8 cellular contexts compared by ENCODE assay signal in genomic region chr16:85028638-85029412, GRCh38. TPM values are rescaled to one million over a fixed set of nuclear protein-coding genes. Genes with fewer than 3 reads are reported as not detected.
DNase-seq lines count a peak whose midpoint lies in the region; ATAC-seq and TF ChIP-seq lines count a peak whose summit lies in the region.

No MANE protein-coding gene starts in this region.

- H2BK15ac ChIP-seq in mesendoderm (replicated peaks; ENCODE audit: low read depth) = no peak overlapping the region

- H3K79me1 ChIP-seq in mesendoderm (ENCODE audit: low read length) = no peaks in the 10 kb centered on the region

- H3K4ac ChIP-seq in mesendoderm (ENCODE audit: low read depth, low read length) = no peak overlapping the region

- H3K23ac ChIP-seq in mesendoderm (ENCODE audit: low read length) = no peak overlapping the region

- DNase-seq in heart left ventricle (peak in 3 of 5 donors; percentile 30 to 55 (median 54)), Right ventricle myocardium inferior (ENCODE audit: missing footprints) (no peak), adipocyte (ENCODE audit: low read depth) (peak; percentile 74), NCI-H524 treated with DMSO at 0.1 percent for 48 hours (lab: John Stamatoyannopoulos, UW) (no peak), mesendoderm (no peak)
- DNase-seq in stimulated activated CD4-positive, alpha-beta T cell treated with anti-CD3 and anti-CD28 coated beads, Interleukin-1b, Interleukin-23, amount 100 ng/mL, for 24 hours (ENCODE audit: low read depth in 4 of 4, low spot score in 1 of 4) = peak in 3 of 4 experiments; percentile 41 to 73 (median 64)

- H3K4me1 ChIP-seq in heart left ventricle (peaks cover 3 to 49% (median 15%) of the 10 kb centered on the region in 12 donors), adipocyte (ENCODE audit: control insufficient read depth, insufficient read depth, low read length) (peaks cover 34% of the 10 kb centered on the region), iPS-20b (ENCODE audit: insufficient read depth, low read length) (peaks cover 9% of the 10 kb centered on the region; the same call in 1 of the 2 replicates), mesendoderm (ENCODE audit: control insufficient read depth, low read depth, low read length) (no peaks in the 10 kb centered on the region)

- TF ChIP-seq CTCF in heart left ventricle (IDR thresholded peaks at IDR 0.05) = no peak

- no peak overlapping the region for H2BK5ac ChIP-seq in mesendoderm (ENCODE audit: low read length)

- H2BK120ac ChIP-seq in mesendoderm (ENCODE audit: low read depth, low read length) = no peak overlapping the region

- H3K18ac ChIP-seq in mesendoderm (ENCODE audit: low read length) = no peak overlapping the region

- no peak overlapping the region for H4K5ac ChIP-seq in mesendoderm (ENCODE audit: low read length)

- no peak overlapping the region for H3K56ac ChIP-seq in mesendoderm (ENCODE audit: low read length)

- 34 to 40% (median 37%) methylated on average over 17 of the region's 17 CpGs for WGBS in heart left ventricle, 4 donors
- no CpG with 5 or more reads among the region's 17 CpGs for WGBS in mesendoderm (ENCODE audit: extremely low coverage, insufficient coverage, low lambda C conversion rate)

- no peaks in the 10 kb centered on the region for H3K79me2 ChIP-seq in mesendoderm (ENCODE audit: control insufficient read depth, insufficient read depth, low read length)

- H3K9me3 ChIP-seq in heart left ventricle (no peaks in the 10 kb centered on the region), adipocyte (ENCODE audit: control insufficient read depth, low read length) (no peaks in the 10 kb centered on the region), iPS-20b (ENCODE audit: insufficient read depth, low read depth, low read length) (no peaks in the 10 kb centered on the region)

- H3K9ac ChIP-seq in adipocyte (ENCODE audit: low read length) = peak overlapping the region; percentile 95
- no peak overlapping the region for H3K9ac ChIP-seq in iPS-20b (ENCODE audit: low read depth, low read length)
- no peak overlapping the region for H3K9ac ChIP-seq in mesendoderm (ENCODE audit: low read length)

- no peak overlapping the region for H2AK5ac ChIP-seq in mesendoderm (ENCODE audit: low read length)

- no peak overlapping the region for H3K4me2 ChIP-seq in mesendoderm (ENCODE audit: low read length)

- H3K27ac ChIP-seq in heart left ventricle (peak overlapping the region in 11 of 12 donors; percentile 17 to 92 (median 80)), iPS-20b (ENCODE audit: low read length) (no peak overlapping the region), mesendoderm (ENCODE audit: low read depth, low read length) (no peak overlapping the region)

- no peak for TF ChIP-seq POLR2A in heart left ventricle (IDR thresholded peaks at IDR 0.05)

- ATAC-seq in heart left ventricle = peak in 3 of 4 donors; percentile 20 to 45 (median 23)
- no peak for ATAC-seq in Right ventricle myocardium inferior
- peak; percentile 61 for ATAC-seq in SK-N-SH treated with all-trans-retinoic acid at 6 μM for 48 hours

- no peaks in the 10 kb centered on the region for H3K27me3 ChIP-seq in heart left ventricle
- no peaks in the 10 kb centered on the region for H3K27me3 ChIP-seq in adipocyte (replicated peaks; ENCODE audit: control insufficient read depth, insufficient read depth, low read length)
- peaks cover 17% of the 10 kb centered on the region for H3K27me3 ChIP-seq in iPS-20b (ENCODE audit: insufficient read depth, low read length)
- H3K27me3 ChIP-seq in mesendoderm (ENCODE audit: insufficient read depth, low read length, poor library complexity) = no peaks in the 10 kb centered on the region

- peak overlapping the region; percentile 55 to 98 (median 80) for H3K4me3 ChIP-seq in heart left ventricle
- peak overlapping the region; percentile 97 for H3K4me3 ChIP-seq in adipocyte (ENCODE audit: low read length)
- peak overlapping the region; percentile 87 for H3K4me3 ChIP-seq in iPS-20b (ENCODE audit: low read length)
- H3K4me3 ChIP-seq in mesendoderm (ENCODE audit: low read length) = no peak overlapping the region

- H4K8ac ChIP-seq in mesendoderm (ENCODE audit: low read depth, low read length) = no peak overlapping the region

- H3K36me3 ChIP-seq in heart left ventricle (peaks cover 0 to 15% (median 0%) of the 10 kb centered on the region in 9 donors), adipocyte (ENCODE audit: control insufficient read depth, insufficient read depth, low read length, severe bottlenecking) (peaks cover 8% of the 10 kb centered on the region), iPS-20b (ENCODE audit: insufficient read depth, low read depth, low read length) (no peaks in the 10 kb centered on the region), mesendoderm (ENCODE audit: control insufficient read depth, insufficient read depth, low read length) (no peaks in the 10 kb centered on the region)

- intact Hi-C loops in heart left ventricle (cut with DNase I) = loop anchor here in 2 of 10 donors (2.0 to 5.0 kb wide), 2 partner anchors 58 kb away; no protein-coding TSS in a partner anchor
- intact Hi-C loops in Right ventricle myocardium inferior (cut with DNase I) = no loop called here

TF ChIP-seq in SK-N-SH treated with all-trans-retinoic acid at 6 μM for 48 hours, 23 proteins besides CTCF, POLR2A, EP300 and RAD21:
- TF ChIP-seq POU6F1 (CRISPR knock-in tag; IDR thresholded peaks at IDR 0.05; ENCODE audit: borderline replicate concordance, low read depth) = no peak

RNA-seq across cellular contexts. Expression of gene KIAA0513, which starts 1.2 kb away (rescaled TPM):
- total RNA-seq in heart left ventricle (10 to 100 TPM in 4 of 9 donors, 1 to 10 TPM in 5; 4.8 to 14.0 (median 10.0) TPM), Right ventricle myocardium inferior (7.4 TPM)
- polyA plus RNA-seq in heart left ventricle = 1 to 10 TPM; 4.5 to 6.7 TPM
- polyA plus RNA-seq in mesendoderm (2013, experiment 1 of 2) = 1.8 TPM
- 2.2 TPM for polyA plus RNA-seq in mesendoderm (2013, experiment 2 of 2)

RNA-seq across cellular contexts. Expression of gene ZDHHC7, which starts 17.5 kb away (rescaled TPM):
- total RNA-seq in heart left ventricle = 10 to 100 TPM; 32.9 to 66.7 (median 44.7) TPM
- polyA plus RNA-seq in heart left ventricle = 10 to 100 TPM; 12.0 to 29.7 TPM
- total RNA-seq in Right ventricle myocardium inferior = 41.4 TPM
- 28.5 TPM for polyA plus RNA-seq in mesendoderm (2013, experiment 1 of 2)
- polyA plus RNA-seq in mesendoderm (2013, experiment 2 of 2) = 27.8 TPM

Comparison
In these comparisons a context has a peak if more than half of its experiments do, and no peak if none do; other contexts are left out.
1. DNase-seq: peak in heart left ventricle (3 of 5), adipocyte (single experiment) and stimulated activated CD4-positive, alpha-beta T cell treated with anti-CD3 and anti-CD28 coated beads, Interleukin-1b, Interleukin-23, amount 100 ng/mL, for 24 hours (3 of 4); none in Right ventricle myocardium inferior (single experiment), NCI-H524 treated with DMSO at 0.1 percent for 48 hours (single experiment) and mesendoderm (single experiment).
2. H3K27ac ChIP-seq: peak in heart left ventricle (11 of 12); none in iPS-20b (single experiment) and mesendoderm (single experiment).